Comparison of ENCODE assay signal across 1 cellular context in the genomic region with DNA sequence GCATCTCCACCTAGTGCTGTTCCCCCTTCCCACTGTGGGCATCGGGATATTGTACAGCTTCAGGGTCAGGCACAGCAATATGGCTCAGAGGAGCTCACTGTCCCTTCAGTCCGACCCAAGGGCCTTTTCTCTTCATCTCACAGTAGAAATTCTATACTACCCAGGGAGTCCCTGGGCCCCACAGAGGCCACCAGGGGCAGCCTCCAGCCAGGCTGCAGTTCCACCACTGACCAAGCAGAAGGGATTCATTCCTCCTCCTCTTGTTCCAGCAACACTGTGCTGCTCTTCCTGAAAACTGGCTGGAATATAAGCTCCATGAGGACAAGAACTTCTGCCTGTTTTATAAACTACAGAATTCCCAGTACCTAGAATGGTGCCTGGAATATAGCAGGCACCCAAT.
TF ChIP-seq lines count a peak whose summit lies in the region.

No MANE protein-coding gene starts in this region.

TF ChIP-seq in HepG2, 621 proteins besides CTCF, POLR2A, EP300 and RAD21 (continued from another document):
- TF ChIP-seq, protein P1, sequence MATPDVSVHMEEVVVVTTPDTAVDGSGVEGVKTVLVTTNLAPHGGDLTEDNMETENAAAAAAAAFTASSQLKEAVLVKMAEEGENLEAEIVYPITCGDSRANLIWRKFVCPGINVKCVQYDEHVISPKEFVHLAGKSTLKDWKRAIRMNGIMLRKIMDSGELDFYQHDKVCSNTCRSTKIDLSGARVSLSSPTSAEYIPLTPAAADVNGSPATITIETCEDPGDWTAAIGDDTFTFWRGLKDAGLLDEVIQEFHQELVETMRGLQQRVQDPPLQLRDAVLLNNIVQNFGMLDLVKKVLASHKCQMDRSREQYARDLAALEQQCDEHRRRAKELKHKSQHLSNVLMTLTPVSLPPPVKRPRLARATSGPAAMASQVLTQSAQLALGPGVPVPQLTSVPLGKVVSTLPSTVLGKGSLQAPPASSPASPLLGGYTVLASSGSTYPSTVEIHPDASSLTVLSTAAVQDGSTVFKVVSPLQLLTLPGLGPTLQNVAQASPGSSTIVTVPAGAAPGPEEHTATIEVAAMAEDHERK (CRISPR knock-in tag; IDR thresholded peaks at IDR 0.05; ENCODE audit: low read depth): no peak
- TF ChIP-seq, protein P2, sequence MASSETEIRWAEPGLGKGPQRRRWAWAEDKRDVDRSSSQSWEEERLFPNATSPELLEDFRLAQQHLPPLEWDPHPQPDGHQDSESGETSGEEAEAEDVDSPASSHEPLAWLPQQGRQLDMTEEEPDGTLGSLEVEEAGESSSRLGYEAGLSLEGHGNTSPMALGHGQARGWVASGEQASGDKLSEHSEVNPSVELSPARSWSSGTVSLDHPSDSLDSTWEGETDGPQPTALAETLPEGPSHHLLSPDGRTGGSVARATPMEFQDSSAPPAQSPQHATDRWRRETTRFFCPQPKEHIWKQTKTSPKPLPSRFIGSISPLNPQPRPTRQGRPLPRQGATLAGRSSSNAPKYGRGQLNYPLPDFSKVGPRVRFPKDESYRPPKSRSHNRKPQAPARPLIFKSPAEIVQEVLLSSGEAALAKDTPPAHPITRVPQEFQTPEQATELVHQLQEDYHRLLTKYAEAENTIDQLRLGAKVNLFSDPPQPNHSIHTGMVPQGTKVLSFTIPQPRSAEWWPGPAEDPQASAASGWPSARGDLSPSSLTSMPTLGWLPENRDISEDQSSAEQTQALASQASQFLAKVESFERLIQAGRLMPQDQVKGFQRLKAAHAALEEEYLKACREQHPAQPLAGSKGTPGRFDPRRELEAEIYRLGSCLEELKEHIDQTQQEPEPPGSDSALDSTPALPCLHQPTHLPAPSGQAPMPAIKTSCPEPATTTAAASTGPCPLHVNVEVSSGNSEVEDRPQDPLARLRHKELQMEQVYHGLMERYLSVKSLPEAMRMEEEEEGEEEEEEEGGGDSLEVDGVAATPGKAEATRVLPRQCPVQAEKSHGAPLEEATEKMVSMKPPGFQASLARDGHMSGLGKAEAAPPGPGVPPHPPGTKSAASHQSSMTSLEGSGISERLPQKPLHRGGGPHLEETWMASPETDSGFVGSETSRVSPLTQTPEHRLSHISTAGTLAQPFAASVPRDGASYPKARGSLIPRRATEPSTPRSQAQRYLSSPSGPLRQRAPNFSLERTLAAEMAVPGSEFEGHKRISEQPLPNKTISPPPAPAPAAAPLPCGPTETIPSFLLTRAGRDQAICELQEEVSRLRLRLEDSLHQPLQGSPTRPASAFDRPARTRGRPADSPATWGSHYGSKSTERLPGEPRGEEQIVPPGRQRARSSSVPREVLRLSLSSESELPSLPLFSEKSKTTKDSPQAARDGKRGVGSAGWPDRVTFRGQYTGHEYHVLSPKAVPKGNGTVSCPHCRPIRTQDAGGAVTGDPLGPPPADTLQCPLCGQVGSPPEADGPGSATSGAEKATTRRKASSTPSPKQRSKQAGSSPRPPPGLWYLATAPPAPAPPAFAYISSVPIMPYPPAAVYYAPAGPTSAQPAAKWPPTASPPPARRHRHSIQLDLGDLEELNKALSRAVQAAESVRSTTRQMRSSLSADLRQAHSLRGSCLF (CRISPR knock-in tag; IDR thresholded peaks at IDR 0.05; ENCODE audit: borderline replicate concordance): no peak
- TF ChIP-seq NCOR1 (IDR thresholded peaks at IDR 0.05; ENCODE audit: borderline replicate concordance, low read length) (no peak), SP1 (IDR thresholded peaks at IDR 0.05) (no peak), SP1 (CRISPR knock-in tag; IDR thresholded peaks at IDR 0.05) (no peak), PTBP1 (IDR thresholded peaks at IDR 0.05; ENCODE audit: low read depth, low read length, poor library complexity, severe bottlenecking) (no peak), REL (CRISPR knock-in tag; conservative IDR thresholded peaks at IDR 0.05) (no peak), FOXO1 (CRISPR knock-in tag; IDR thresholded peaks at IDR 0.05) (no peak), ETV5 (CRISPR knock-in tag; IDR thresholded peaks at IDR 0.05; ENCODE audit: borderline replicate concordance) (no peak), SALL1 (CRISPR knock-in tag; IDR thresholded peaks at IDR 0.05) (no peak)
